ENCODE assay signal across 9 cellular contexts in genomic region chr1:228804640-228805413, GRCh38.
DNase-seq lines count a peak whose midpoint lies in the region; ATAC-seq and TF ChIP-seq lines count a peak whose summit lies in the region.
"Had no signal": no experiment of that assay in that cellular context is flagged by ENCODE, and none has a peak within 500 bp of the region (broad histone marks: within the 10 kb centered on the region; RNA-seq: fewer than 3 reads in every experiment).

No MANE protein-coding gene starts in this region.

- H2BK5ac ChIP-seq in mesenchymal stem cell (ENCODE audit: low read depth, low read length, poor library complexity, severe bottlenecking): no peak overlapping the region

- no peak overlapping the region for H2BK12ac ChIP-seq in mesenchymal stem cell (ENCODE audit: low read length in 2 of 2)

- intact Hi-C loops in CD8-positive, alpha-beta T cell (cut with DNase I, micrococcal nuclease): no loop called here
- intact Hi-C loops in natural killer cell (cut with micrococcal nuclease): no loop called here

- no peak for TF ChIP-seq CTCF in CD8-positive, alpha-beta T cell (IDR thresholded peaks at IDR 0.05)
- no peak for TF ChIP-seq CTCF in natural killer cell (IDR thresholded peaks at IDR 0.05)

- no peaks in the 10 kb centered on the region for H3K36me3 ChIP-seq in CD8-positive, alpha-beta T cell (ENCODE audit: insufficient read depth, low read length)
- no peaks in the 10 kb centered on the region for H3K36me3 ChIP-seq in mesenchymal stem cell (ENCODE audit: control insufficient read depth in 1 of 2, insufficient read depth in 2 of 2, low read depth in 1 of 2, low read length in 2 of 2)
- H3K36me3 ChIP-seq: gastroesophageal sphincter had no signal

- H3K27me3 Mint-ChIP-seq in CD8-positive, alpha-beta T cell (ENCODE audit: low read depth): no peaks in the 10 kb centered on the region
- H3K27me3 Mint-ChIP-seq in IgD-negative memory B cell: peaks cover 2% of the 10 kb centered on the region
- H3K27me3 Mint-ChIP-seq in activated T-helper 17 cell treated with anti-CD3 and anti-CD28 coated beads, Interleukin-2, amount 50 U/mL, for 72 hours: no peaks in the 10 kb centered on the region
- peaks cover 4 to 5% of the 10 kb centered on the region in 2 donors for H3K27me3 Mint-ChIP-seq in natural killer cell (ENCODE audit: low read depth in 2 of 2)

- no peak overlapping the region for H3K4ac ChIP-seq in mesenchymal stem cell (ENCODE audit: low read depth in 1 of 2, low read length in 2 of 2)

- H3K27me3 ChIP-seq in CD8-positive, alpha-beta T cell (ENCODE audit: insufficient read depth, low read length): no peaks in the 10 kb centered on the region
- peaks cover 0 to 41% of the 10 kb centered on the region in 2 experiments for H3K27me3 ChIP-seq in mesenchymal stem cell (ENCODE audit: control insufficient read depth in 1 of 2, insufficient read depth in 1 of 2, low read length in 2 of 2)
- H3K27me3 ChIP-seq: gastroesophageal sphincter had no signal

- no peaks in the 10 kb centered on the region for H3K36me3 Mint-ChIP-seq in CD8-positive, alpha-beta T cell
- no peaks in the 10 kb centered on the region for H3K36me3 Mint-ChIP-seq in IgD-negative memory B cell
- no peaks in the 10 kb centered on the region for H3K36me3 Mint-ChIP-seq in activated T-helper 17 cell treated with anti-CD3 and anti-CD28 coated beads, Interleukin-2, amount 50 U/mL, for 72 hours (ENCODE audit: low read depth)
- H3K36me3 Mint-ChIP-seq in natural killer cell: no peaks in the 10 kb centered on the region

- CTCF ChIA-PET in CD8-positive, alpha-beta T cell (lab: Charles Lee): no interaction called here

- H3K23ac ChIP-seq in mesenchymal stem cell (ENCODE audit: low read length in 2 of 2): no peak overlapping the region

- H3K4me3 ChIP-seq in CD8-positive, alpha-beta T cell (ENCODE audit: low read depth, low read length): no peak overlapping the region
- H3K4me3 ChIP-seq in mesenchymal stem cell (ENCODE audit: insufficient read depth in 1 of 2, low read depth in 1 of 2, low read length in 2 of 2): no peak overlapping the region
- H3K4me3 ChIP-seq: gastroesophageal sphincter had no signal

- no peak overlapping the region for H2BK120ac ChIP-seq in mesenchymal stem cell (ENCODE audit: low read depth, low read length)

- peak overlapping the region; percentile 74 for H3K27ac Mint-ChIP-seq in CD8-positive, alpha-beta T cell
- H3K27ac Mint-ChIP-seq in IgD-negative memory B cell (no peak overlapping the region), natural killer cell (peak overlapping the region in 1 of 2 donors; percentile 16)
- peak overlapping the region; percentile 87 for H3K27ac Mint-ChIP-seq in activated T-helper 17 cell treated with anti-CD3 and anti-CD28 coated beads, Interleukin-2, amount 50 U/mL, for 72 hours

- WGBS in mesenchymal stem cell: 31% methylated on average over 11 of the region's 11 CpGs

- no peak overlapping the region for H3K14ac ChIP-seq in mesenchymal stem cell (ENCODE audit: low read length in 2 of 2)

- no peaks in the 10 kb centered on the region for H3K9me3 Mint-ChIP-seq in CD8-positive, alpha-beta T cell
- H3K9me3 Mint-ChIP-seq in IgD-negative memory B cell (peaks cover 0 to 4% (median 0%) of the 10 kb centered on the region in 3 donors), natural killer cell (no peaks in the 10 kb centered on the region)
- no peaks in the 10 kb centered on the region for H3K9me3 Mint-ChIP-seq in activated T-helper 17 cell treated with anti-CD3 and anti-CD28 coated beads, Interleukin-2, amount 50 U/mL, for 72 hours

- no peaks in the 10 kb centered on the region for H3K9me3 ChIP-seq in CD8-positive, alpha-beta T cell (ENCODE audit: low read length)
- no peaks in the 10 kb centered on the region for H3K9me3 ChIP-seq in mesenchymal stem cell (ENCODE audit: control insufficient read depth, low read length)
- H3K9me3 ChIP-seq: gastroesophageal sphincter had no signal

- H3K4me1 Mint-ChIP-seq in CD8-positive, alpha-beta T cell (ENCODE audit: low read depth): peaks cover 31% of the 10 kb centered on the region
- H3K4me1 Mint-ChIP-seq in IgD-negative memory B cell (peaks cover 7 to 16% (median 13%) of the 10 kb centered on the region in 3 donors), natural killer cell (peaks cover 10 to 11% of the 10 kb centered on the region in 2 donors)
- peaks cover 28% of the 10 kb centered on the region for H3K4me1 Mint-ChIP-seq in activated T-helper 17 cell treated with anti-CD3 and anti-CD28 coated beads, Interleukin-2, amount 50 U/mL, for 72 hours

- DNase-seq in CD8-positive, alpha-beta T cell: peak in 2 of 7 experiments; percentile 7 to 47
- DNase-seq in natural killer cell (no peak), mesenchymal stem cell (no peak), inferior parietal cortex (ENCODE audit: extremely low spot score) (no peak)

- H3K18ac ChIP-seq in mesenchymal stem cell (ENCODE audit: low read depth in 1 of 2, low read length in 2 of 2): peak overlapping the region in 1 of 2 experiments; percentile 61

- H4K91ac ChIP-seq in mesenchymal stem cell (ENCODE audit: low read length): no peak overlapping the region

- H4K8ac ChIP-seq in mesenchymal stem cell (ENCODE audit: low read length): no peak overlapping the region

- H3K9ac ChIP-seq in mesenchymal stem cell (ENCODE audit: low read length): no peak overlapping the region

- POLR2A ChIA-PET in CD8-positive, alpha-beta T cell (lab: Charles Lee): interaction anchor here (0.7 to 1.3 kb wide), 2 partner anchors 14 to 66 kb away, joined by 3 to 6 read pairs; no protein-coding TSS in a partner anchor

- peaks cover 14% of the 10 kb centered on the region for H3K4me1 ChIP-seq in CD8-positive, alpha-beta T cell (ENCODE audit: insufficient read depth, low read length)
- no peaks in the 10 kb centered on the region for H3K4me1 ChIP-seq in mesenchymal stem cell (ENCODE audit: control insufficient read depth, insufficient read depth, low read depth, low read length)

- H2AFZ ChIP-seq in mesenchymal stem cell (ENCODE audit: low read depth, low read length): no peak overlapping the region

- H2BK15ac ChIP-seq in mesenchymal stem cell (ENCODE audit: low read depth, poor library complexity, severe bottlenecking): no peak overlapping the region

- H3K4me3 Mint-ChIP-seq in CD8-positive, alpha-beta T cell: peak overlapping the region; percentile 36
- peak overlapping the region in 3 of 4 donors; percentile 19 to 54 (median 32) for H3K4me3 Mint-ChIP-seq in IgD-negative memory B cell
- peak overlapping the region; percentile 70 for H3K4me3 Mint-ChIP-seq in activated T-helper 17 cell treated with anti-CD3 and anti-CD28 coated beads, Interleukin-2, amount 50 U/mL, for 72 hours
- H3K4me3 Mint-ChIP-seq in natural killer cell: no peak overlapping the region

- H3K27ac ChIP-seq in CD8-positive, alpha-beta T cell (ENCODE audit: low read depth, low read length): no peak overlapping the region
- no peak overlapping the region for H3K27ac ChIP-seq in mesenchymal stem cell (ENCODE audit: low read length, poor library complexity, severe bottlenecking)
- H3K27ac ChIP-seq: gastroesophageal sphincter had no signal

- no peak overlapping the region for H3K4me2 ChIP-seq in mesenchymal stem cell (ENCODE audit: low read length, poor library complexity, severe bottlenecking)

- H3K79me1 ChIP-seq in mesenchymal stem cell (replicated peaks; ENCODE audit: low read length, poor library complexity, severe bottlenecking): no peaks in the 10 kb centered on the region

- H2AK5ac ChIP-seq in mesenchymal stem cell (ENCODE audit: low read length, severe bottlenecking): no peak overlapping the region

- ATAC-seq in CD8-positive, alpha-beta T cell: no peak
- ATAC-seq in activated T-helper 17 cell treated with anti-CD3 and anti-CD28 coated beads, Interleukin-2, amount 50 U/mL, for 72 hours (replicated peaks): peak; percentile 89
- ATAC-seq in natural killer cell (peak in 2 of 3 donors; percentile 30 to 44), GM21717 (IDR thresholded peaks at IDR 0.05; ENCODE audit: unreplicated experiment) (no peak), GM18873 (IDR thresholded peaks at IDR 0.05; ENCODE audit: low FRiP score, unreplicated experiment) (no peak)
- ATAC-seq: gastroesophageal sphincter had no signal

Comparison
In these comparisons a context has a peak if more than half of its experiments do, and no peak if none do; other contexts are left out.
1. ATAC-seq: peak in activated T-helper 17 cell treated with anti-CD3 and anti-CD28 coated beads, Interleukin-2, amount 50 U/mL, for 72 hours (single experiment) and natural killer cell (2 of 3); none in CD8-positive, alpha-beta T cell (single experiment), GM21717 (single experiment) and GM18873 (single experiment).
2. H3K27ac Mint-ChIP-seq: peak in CD8-positive, alpha-beta T cell (single experiment) and activated T-helper 17 cell treated with anti-CD3 and anti-CD28 coated beads, Interleukin-2, amount 50 U/mL, for 72 hours (single experiment); none in IgD-negative memory B cell (0 of 3).